Comparison of ENCODE assay signal across 16 cellular contexts in genomic region chr15:68798695-68799094, GRCh38. TPM values are rescaled to one million over a fixed set of nuclear protein-coding genes. Genes with fewer than 3 reads are reported as not detected.
DNase-seq lines count a peak whose midpoint lies in the region; ATAC-seq and TF ChIP-seq lines count a peak whose summit lies in the region.
"Had no signal": no experiment of that assay in that cellular context is flagged by ENCODE, and none has a peak within 500 bp of the region (broad histone marks: within the 10 kb centered on the region; RNA-seq: fewer than 3 reads in every experiment).

No MANE protein-coding gene starts in this region.

- H2AFZ ChIP-seq in osteoblast (ENCODE audit: low read length), result no peak overlapping the region
- H2AFZ ChIP-seq: PC-9 had no signal

- no peak for ATAC-seq in activated T-helper 17 cell treated with anti-CD3 and anti-CD28 coated beads, Interleukin-2, amount 50 U/mL, for 72 hours (replicated peaks)
- no peak for ATAC-seq in naive thymus-derived CD4-positive, alpha-beta T cell

- CTCF ChIA-PET in CD4-positive, alpha-beta memory T cell (lab: Charles Lee; ENCODE audit: partially characterized antibody), result interaction anchor here (0.8 to 1.8 kb wide), 5 partner anchors 14 to 77 kb away, joined by 3 to 6 read pairs (median 4); no protein-coding TSS in a partner anchor
- CTCF ChIA-PET in naive thymus-derived CD4-positive, alpha-beta T cell (lab: Charles Lee), result interaction anchor here (1.0 kb wide), 1 partner anchor 30 kb away, joined by 3 read pairs; no protein-coding TSS in a partner anchor

- no peaks in the 10 kb centered on the region for H3K9me3 ChIP-seq in BLaER1 treated with 17β-estradiol and CSF1 and Interleukin-3, amounts not matched to agents 10 nM and 100 nM (replicated peaks in 1 of 11)
- no peaks in the 10 kb centered on the region for H3K9me3 ChIP-seq in CD4-positive, alpha-beta memory T cell (ENCODE audit: control insufficient read depth in 1 of 2, low read length in 2 of 2)
- H3K9me3 ChIP-seq in naive thymus-derived CD4-positive, alpha-beta T cell (ENCODE audit: control insufficient read depth in 2 of 3, low read length in 3 of 3), result no peaks in the 10 kb centered on the region
- H3K9me3 ChIP-seq in osteoblast (ENCODE audit: low read depth, low read length), result no peaks in the 10 kb centered on the region
- H3K9me3 ChIP-seq: testis had no signal

- intact Hi-C loops in CD4-positive, alpha-beta memory T cell (cut with micrococcal nuclease), result no loop called here
- intact Hi-C loops in naive thymus-derived CD4-positive, alpha-beta T cell (cut with micrococcal nuclease), result no loop called here

- peak overlapping the region in 7 of 11 experiments; percentile 2 to 44 (median 14); a peak in 5 of 22 replicates for H3K27ac ChIP-seq in BLaER1 treated with 17β-estradiol and CSF1 and Interleukin-3, amounts not matched to agents 10 nM and 100 nM
- H3K27ac ChIP-seq in CD4-positive, alpha-beta memory T cell (ENCODE audit: low read depth, low read length), result no peak overlapping the region
- H3K27ac ChIP-seq in naive thymus-derived CD4-positive, alpha-beta T cell (ENCODE audit: low read depth, low read length), result no peak overlapping the region
- H3K27ac ChIP-seq in osteoblast (ENCODE audit: low read depth, low read length), result no peak overlapping the region
- H3K27ac ChIP-seq: PC-9, testis had no signal

- H3K79me2 ChIP-seq in osteoblast (ENCODE audit: insufficient read depth, low read length), result peaks cover 63% of the 10 kb centered on the region

- H3K27me3 Mint-ChIP-seq in CD4-positive, alpha-beta memory T cell, result no peaks in the 10 kb centered on the region
- no peaks in the 10 kb centered on the region for H3K27me3 Mint-ChIP-seq in activated T-helper 17 cell treated with anti-CD3 and anti-CD28 coated beads, Interleukin-2, amount 50 U/mL, for 72 hours
- H3K27me3 Mint-ChIP-seq in naive thymus-derived CD4-positive, alpha-beta T cell, result no peaks in the 10 kb centered on the region
- H3K27me3 Mint-ChIP-seq: activated naive CD8-positive, alpha-beta T cell treated with anti-CD3 and anti-CD28 coated beads, Interleukin-2, amount 10 ng/mL, durations not matched to agents 7 days and 5 days had no signal

- peak overlapping the region in 2 of 11 experiments; percentile 20 to 27; a peak in 3 of 22 replicates for H3K9ac ChIP-seq in BLaER1 treated with 17β-estradiol and CSF1 and Interleukin-3, amounts not matched to agents 10 nM and 100 nM

- peak overlapping the region in 5 of 7 donors; percentile 16 to 90 (median 64) for H3K27ac Mint-ChIP-seq in CD4-positive, alpha-beta memory T cell
- H3K27ac Mint-ChIP-seq in activated T-helper 17 cell treated with anti-CD3 and anti-CD28 coated beads, Interleukin-2, amount 50 U/mL, for 72 hours, result peak overlapping the region; percentile 5
- H3K27ac Mint-ChIP-seq in naive thymus-derived CD4-positive, alpha-beta T cell, result peak overlapping the region; percentile 15 to 88 (median 67)

- H3K36me3 ChIP-seq in BLaER1 treated with 17β-estradiol and CSF1 and Interleukin-3, amounts not matched to agents 10 nM and 100 nM, result peaks cover 7 to 84% (median 31%) of the 10 kb centered on the region in 11 experiments; a peak in 17 of 22 replicates
- no peaks in the 10 kb centered on the region for H3K36me3 ChIP-seq in CD4-positive, alpha-beta memory T cell (ENCODE audit: insufficient read depth, low read length)
- no peaks in the 10 kb centered on the region for H3K36me3 ChIP-seq in naive thymus-derived CD4-positive, alpha-beta T cell (ENCODE audit: control insufficient read depth in 2 of 3, insufficient read depth in 3 of 3, low read length in 3 of 3)
- H3K36me3 ChIP-seq in osteoblast (ENCODE audit: insufficient read depth, low read length), result no peaks in the 10 kb centered on the region

- H3K9me3 Mint-ChIP-seq in CD4-positive, alpha-beta memory T cell, result no peaks in the 10 kb centered on the region
- H3K9me3 Mint-ChIP-seq in activated T-helper 17 cell treated with anti-CD3 and anti-CD28 coated beads, Interleukin-2, amount 50 U/mL, for 72 hours, result no peaks in the 10 kb centered on the region
- H3K9me3 Mint-ChIP-seq in naive thymus-derived CD4-positive, alpha-beta T cell, result no peaks in the 10 kb centered on the region
- H3K9me3 Mint-ChIP-seq: activated naive CD8-positive, alpha-beta T cell treated with anti-CD3 and anti-CD28 coated beads, Interleukin-2, amount 10 ng/mL, durations not matched to agents 7 days and 5 days; nephron had no signal

- H3K4me3 Mint-ChIP-seq in CD4-positive, alpha-beta memory T cell, result peak overlapping the region in 1 of 8 donors; percentile 15
- H3K4me3 Mint-ChIP-seq in activated T-helper 17 cell treated with anti-CD3 and anti-CD28 coated beads, Interleukin-2, amount 50 U/mL, for 72 hours, result no peak overlapping the region
- H3K4me3 Mint-ChIP-seq in naive thymus-derived CD4-positive, alpha-beta T cell, result peak overlapping the region in 4 of 10 donors; percentile 19 to 32 (median 25)
- H3K4me3 Mint-ChIP-seq: activated naive CD8-positive, alpha-beta T cell treated with anti-CD3 and anti-CD28 coated beads, Interleukin-2, amount 10 ng/mL, durations not matched to agents 7 days and 5 days; nephron had no signal

- H3K4me1 Mint-ChIP-seq in CD4-positive, alpha-beta memory T cell, result peaks cover 60 to 97% (median 82%) of the 10 kb centered on the region in 4 donors
- peaks cover 50% of the 10 kb centered on the region for H3K4me1 Mint-ChIP-seq in activated T-helper 17 cell treated with anti-CD3 and anti-CD28 coated beads, Interleukin-2, amount 50 U/mL, for 72 hours
- peaks cover 77 to 100% (median 93%) of the 10 kb centered on the region in 7 donors for H3K4me1 Mint-ChIP-seq in naive thymus-derived CD4-positive, alpha-beta T cell

- peaks cover 99 to 100% (median 100%) of the 10 kb centered on the region in 11 experiments for H4K20me1 ChIP-seq in BLaER1 treated with 17β-estradiol and CSF1 and Interleukin-3, amounts not matched to agents 10 nM and 100 nM
- peaks cover 29% of the 10 kb centered on the region for H4K20me1 ChIP-seq in osteoblast (ENCODE audit: insufficient read depth, low read length)

- H3K4me2 ChIP-seq in BLaER1 treated with 17β-estradiol and CSF1 and Interleukin-3, amounts not matched to agents 10 nM and 100 nM, result peak overlapping the region; percentile 73 to 97 (median 91)
- no peak overlapping the region for H3K4me2 ChIP-seq in osteoblast (ENCODE audit: insufficient read depth, low read length)
- H3K4me2 ChIP-seq: PC-9 had no signal

- H3K4me3 ChIP-seq in BLaER1 treated with 17β-estradiol and CSF1 and Interleukin-3, amounts not matched to agents 10 nM and 100 nM, result no peak overlapping the region
- no peak overlapping the region for H3K4me3 ChIP-seq in CD4-positive, alpha-beta memory T cell (ENCODE audit: low read length in 2 of 2)
- H3K4me3 ChIP-seq in naive thymus-derived CD4-positive, alpha-beta T cell (ENCODE audit: low read length), result no peak overlapping the region
- no peak overlapping the region for H3K4me3 ChIP-seq in osteoblast (ENCODE audit: insufficient read depth, low read length)
- H3K4me3 ChIP-seq: PC-9, testis had no signal

- TF ChIP-seq CTCF in osteoblast (IDR thresholded peaks at IDR 0.05; ENCODE audit: extremely low read depth, low read depth, low read length), result no peak

- DNase-seq in CD4-positive, alpha-beta memory T cell, result no peak
- DNase-seq in naive thymus-derived CD4-positive, alpha-beta T cell, result no peak
- DNase-seq in HK-2 (ENCODE audit: unreplicated experiment) (no peak), NOMO-1 (lab: John Stamatoyannopoulos, UW; ENCODE audit: unreplicated experiment in 2 of 2) (no peak), osteoblast (ENCODE audit: insufficient read length, low spot score, missing footprints) (no peak)
- DNase-seq: activated naive CD8-positive, alpha-beta T cell treated with anti-CD3 and anti-CD28 coated beads, Interleukin-2, amount 10 ng/mL, durations not matched to agents 7 days and 5 days; central memory CD4-positive, alpha-beta T cell; GOT3; MM.1S; NCI-H1930; PC-9; stimulated activated CD4-positive, alpha-beta T cell treated with anti-CD3 and anti-CD28 coated beads, Interleukin-15, amount 100 ng/mL, for 24 hours; testis had no signal

- no peaks in the 10 kb centered on the region for H3K27me3 ChIP-seq in BLaER1 treated with 17β-estradiol and CSF1 and Interleukin-3, amounts not matched to agents 10 nM and 100 nM
- H3K27me3 ChIP-seq in CD4-positive, alpha-beta memory T cell (ENCODE audit: insufficient read depth, low read length), result no peaks in the 10 kb centered on the region
- no peaks in the 10 kb centered on the region for H3K27me3 ChIP-seq in naive thymus-derived CD4-positive, alpha-beta T cell (ENCODE audit: control insufficient read depth in 2 of 2, insufficient read depth in 2 of 2, low read length in 2 of 2)
- no peaks in the 10 kb centered on the region for H3K27me3 ChIP-seq in osteoblast (ENCODE audit: insufficient read depth, low read length)
- H3K27me3 ChIP-seq: testis had no signal

- POLR2A ChIA-PET in CD4-positive, alpha-beta memory T cell (lab: Charles Lee; ENCODE audit: partially characterized antibody), result interaction anchor here (0.9 to 2.5 kb wide), 4 partner anchors 9 to 21 kb away, joined by 3 to 9 read pairs (median 4); no protein-coding TSS in a partner anchor
- POLR2A ChIA-PET in naive thymus-derived CD4-positive, alpha-beta T cell (lab: Charles Lee), result interaction anchor here (1.0 to 1.4 kb wide), 2 partner anchors 13 to 18 kb away, joined by 3 to 4 read pairs; no protein-coding TSS in a partner anchor

- peaks cover 93 to 99% (median 96%) of the 10 kb centered on the region in 10 experiments for H3K4me1 ChIP-seq in BLaER1 treated with 17β-estradiol and CSF1 and Interleukin-3, amounts not matched to agents 10 nM and 100 nM
- H3K4me1 ChIP-seq in CD4-positive, alpha-beta memory T cell (ENCODE audit: insufficient read depth, low read length), result peaks cover 96% of the 10 kb centered on the region
- peaks cover 33 to 48% of the 10 kb centered on the region in 2 donors for H3K4me1 ChIP-seq in naive thymus-derived CD4-positive, alpha-beta T cell (ENCODE audit: control insufficient read depth in 2 of 2, insufficient read depth in 2 of 2, low read length in 2 of 2)
- H3K4me1 ChIP-seq in osteoblast (ENCODE audit: insufficient read depth, low read length), result peaks cover 21% of the 10 kb centered on the region

- peaks cover 3 to 20% of the 10 kb centered on the region in 2 donors for H3K36me3 Mint-ChIP-seq in CD4-positive, alpha-beta memory T cell
- H3K36me3 Mint-ChIP-seq in activated T-helper 17 cell treated with anti-CD3 and anti-CD28 coated beads, Interleukin-2, amount 50 U/mL, for 72 hours (ENCODE audit: low read depth), result peaks cover 42% of the 10 kb centered on the region
- H3K36me3 Mint-ChIP-seq in naive thymus-derived CD4-positive, alpha-beta T cell, result peaks cover 0 to 15% (median 0%) of the 10 kb centered on the region in 5 donors

RNA-seq across cellular contexts. Expression of gene ANP32A, which starts 22.0 kb away (rescaled TPM):
- total RNA-seq in CD4-positive, alpha-beta memory T cell, result 100 to 1,000 TPM; 134 TPM
- 10 to 100 TPM; 52.7 to 64.5 TPM for polyA plus RNA-seq in CD4-positive, alpha-beta memory T cell
- 100 to 1,000 TPM; 130 to 221 TPM for total RNA-seq in activated T-helper 17 cell treated with anti-CD3 and anti-CD28 coated beads, Interleukin-2, amount 50 U/mL, for 72 hours
- total RNA-seq in naive thymus-derived CD4-positive, alpha-beta T cell, result 100 to 1,000 TPM in 4 of 5 experiments, 10 to 100 TPM in 1; 86.1 to 229 (median 136) TPM
- 100 to 1,000 TPM in 1 of 2 donors, 10 to 100 TPM in 1; 89.6 to 111 TPM for polyA plus RNA-seq in naive thymus-derived CD4-positive, alpha-beta T cell
- total RNA-seq in osteoblast, result 27.4 and 29.7 TPM in 2 replicates

Comparison
In these comparisons a context has a peak if more than half of its experiments do, and no peak if none do; other contexts are left out.
1. H3K27ac ChIP-seq: peak in BLaER1 treated with 17β-estradiol and CSF1 and Interleukin-3, amounts not matched to agents 10 nM and 100 nM (7 of 11); none in CD4-positive, alpha-beta memory T cell (single experiment), naive thymus-derived CD4-positive, alpha-beta T cell (single experiment) and osteoblast (single experiment).
2. H3K27ac Mint-ChIP-seq: peak in every context shown above with its lines; median percentile 67 in naive thymus-derived CD4-positive, alpha-beta T cell; 64 in CD4-positive, alpha-beta memory T cell; 5 in activated T-helper 17 cell treated with anti-CD3 and anti-CD28 coated beads, Interleukin-2, amount 50 U/mL, for 72 hours.